1 cellular context compared by ENCODE assay signal in genomic region chr9:2012347-2012746, GRCh38.
TF ChIP-seq lines count a peak whose summit lies in the region.

No MANE protein-coding gene starts in this region.

TF ChIP-seq in GM23338, 12 proteins besides CTCF, POLR2A, EP300 and RAD21 (continued from another document):
- no peak for TF ChIP-seq ETS1 (IDR thresholded peaks at IDR 0.05)
- no peak for TF ChIP-seq REST (IDR thresholded peaks at IDR 0.05; ENCODE audit: unreplicated experiment)
